ENCODE assay signal across 9 cellular contexts in the genomic region with DNA sequence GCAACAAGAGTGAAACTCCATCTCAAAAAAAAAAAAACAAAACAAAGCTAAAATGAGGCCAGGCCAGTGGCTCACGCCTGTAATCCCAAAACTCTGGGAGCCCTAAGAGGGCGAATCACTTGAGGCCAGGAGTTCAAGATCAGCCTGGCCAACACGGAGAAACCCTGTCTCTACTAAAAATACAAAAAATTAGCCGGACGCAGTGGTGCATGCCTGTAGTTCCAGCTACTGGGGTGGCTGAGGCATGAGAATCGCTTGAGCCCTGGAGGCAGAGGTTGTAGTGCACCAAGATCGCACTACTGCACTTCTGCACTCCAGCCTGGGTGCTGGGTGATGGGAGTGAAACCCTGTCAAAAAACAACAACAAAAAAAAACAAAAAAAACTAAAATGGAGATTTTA.
DNase-seq lines count a peak whose midpoint lies in the region; ATAC-seq and TF ChIP-seq lines count a peak whose summit lies in the region.
"Had no signal": no experiment of that assay in that cellular context is flagged by ENCODE, and none has a peak within 500 bp of the region (broad histone marks: within the 10 kb centered on the region; RNA-seq: fewer than 3 reads in every experiment).

No MANE protein-coding gene starts in this region.

- H3K9me3 Mint-ChIP-seq in activated naive CD4-positive, alpha-beta T cell treated with anti-CD3 and anti-CD28 coated beads, Interleukin-2, amount 50 U/mL, for 72 hours = no peaks in the 10 kb centered on the region
- H3K9me3 Mint-ChIP-seq in WTC11 = no peaks in the 10 kb centered on the region
- H3K9me3 Mint-ChIP-seq in stimulated activated effector memory CD8-positive, alpha-beta T cell treated with anti-CD3 and anti-CD28 coated beads, Interleukin-12 subunit alpha, Interleukin-12 subunit beta, amount 100 ng/mL, for 72 hours = no peaks in the 10 kb centered on the region

- H3K27ac Mint-ChIP-seq in activated naive CD4-positive, alpha-beta T cell treated with anti-CD3 and anti-CD28 coated beads, Interleukin-2, amount 50 U/mL, for 72 hours = peak overlapping the region; percentile 62 to 65
- H3K27ac Mint-ChIP-seq in WTC11 = no peak overlapping the region
- H3K27ac Mint-ChIP-seq in stimulated activated effector memory CD8-positive, alpha-beta T cell treated with anti-CD3 and anti-CD28 coated beads, Interleukin-12 subunit alpha, Interleukin-12 subunit beta, amount 100 ng/mL, for 72 hours = peak overlapping the region; percentile 72

- peaks cover 5 to 16% of the 10 kb centered on the region in 2 donors for H3K36me3 Mint-ChIP-seq in activated naive CD4-positive, alpha-beta T cell treated with anti-CD3 and anti-CD28 coated beads, Interleukin-2, amount 50 U/mL, for 72 hours
- no peaks in the 10 kb centered on the region for H3K36me3 Mint-ChIP-seq in WTC11
- peaks cover 91% of the 10 kb centered on the region for H3K36me3 Mint-ChIP-seq in stimulated activated effector memory CD8-positive, alpha-beta T cell treated with anti-CD3 and anti-CD28 coated beads, Interleukin-12 subunit alpha, Interleukin-12 subunit beta, amount 100 ng/mL, for 72 hours

- no peaks in the 10 kb centered on the region for H3K27me3 Mint-ChIP-seq in WTC11 (ENCODE audit: low read depth)

- POLR2A ChIA-PET in WTC11 (lab: Charles Lee) = interaction anchor here (0.7 kb wide), 1 partner anchor 295 kb away, joined by 3 read pairs; no protein-coding TSS in a partner anchor

- H3K4me3 Mint-ChIP-seq in WTC11 = no peak overlapping the region
- H3K4me3 Mint-ChIP-seq in stimulated activated effector memory CD8-positive, alpha-beta T cell treated with anti-CD3 and anti-CD28 coated beads, Interleukin-12 subunit alpha, Interleukin-12 subunit beta, amount 100 ng/mL, for 72 hours = peak overlapping the region; percentile 96

- peaks cover 55% of the 10 kb centered on the region for H3K4me1 Mint-ChIP-seq in WTC11
- H3K4me1 Mint-ChIP-seq in stimulated activated effector memory CD8-positive, alpha-beta T cell treated with anti-CD3 and anti-CD28 coated beads, Interleukin-12 subunit alpha, Interleukin-12 subunit beta, amount 100 ng/mL, for 72 hours = peaks cover 58% of the 10 kb centered on the region

- CTCF ChIA-PET in WTC11 (lab: Charles Lee) = interaction anchor here (1.0 to 1.6 kb wide), 4 partner anchors 10 to 104 kb away, joined by 3 to 6 read pairs (median 4); no protein-coding TSS in a partner anchor

- ATAC-seq in activated naive CD4-positive, alpha-beta T cell treated with anti-CD3 and anti-CD28 coated beads, Interleukin-2, amount 50 U/mL, for 72 hours = no peak
- ATAC-seq in GM21786 (IDR thresholded peaks at IDR 0.05; ENCODE audit: unreplicated experiment) (peak; percentile 29), WTC11 (peak; percentile 58), HG02973 (IDR thresholded peaks at IDR 0.05; ENCODE audit: unreplicated experiment) (no peak), HG03439 (IDR thresholded peaks at IDR 0.05; ENCODE audit: unreplicated experiment) (no peak)
- ATAC-seq in stimulated activated effector memory CD8-positive, alpha-beta T cell treated with anti-CD3 and anti-CD28 coated beads, Interleukin-12 subunit alpha, Interleukin-12 subunit beta, amount 100 ng/mL, for 72 hours = no peak

- no peak for TF ChIP-seq CTCF in WTC11 (IDR thresholded peaks at IDR 0.05)

- DNase-seq in activated naive CD4-positive, alpha-beta T cell treated with anti-CD3 and anti-CD28 coated beads, Interleukin-2, amount 50 U/mL, for 72 hours (ENCODE audit: low spot score in 2 of 2) = no peak
- DNase-seq in activated naive CD4-positive, alpha-beta T cell treated with Interleukin-2 at 50 U/mL for 16 hours = no peak
- no peak for DNase-seq in WTC11 (ENCODE audit: low spot score)
- DNase-seq in stimulated activated effector memory CD8-positive, alpha-beta T cell treated with anti-CD3 and anti-CD28 coated beads, Interleukin-12 subunit alpha, Interleukin-12 subunit beta, amount 100 ng/mL, for 72 hours (ENCODE audit: low spot score in 2 of 2) = peak in 1 of 2 donors; percentile 53
- no peak for DNase-seq in stimulated activated CD4-positive, alpha-beta T cell treated with anti-CD3 and anti-CD28 coated beads, Interleukin-4, amount 100 ng/mL, for 24 hours
- DNase-seq: NCI-H345 had no signal

TF ChIP-seq in WTC11, 78 proteins besides CTCF, POLR2A, EP300 and RAD21 (continues in another document):
- TF ChIP-seq GABPB1 (CRISPR knock-in tag; IDR thresholded peaks at IDR 0.05) (no peak), OVOL2 (CRISPR knock-in tag; IDR thresholded peaks at IDR 0.05; ENCODE audit: borderline replicate concordance) (no peak)
- TF ChIP-seq, protein P1, sequence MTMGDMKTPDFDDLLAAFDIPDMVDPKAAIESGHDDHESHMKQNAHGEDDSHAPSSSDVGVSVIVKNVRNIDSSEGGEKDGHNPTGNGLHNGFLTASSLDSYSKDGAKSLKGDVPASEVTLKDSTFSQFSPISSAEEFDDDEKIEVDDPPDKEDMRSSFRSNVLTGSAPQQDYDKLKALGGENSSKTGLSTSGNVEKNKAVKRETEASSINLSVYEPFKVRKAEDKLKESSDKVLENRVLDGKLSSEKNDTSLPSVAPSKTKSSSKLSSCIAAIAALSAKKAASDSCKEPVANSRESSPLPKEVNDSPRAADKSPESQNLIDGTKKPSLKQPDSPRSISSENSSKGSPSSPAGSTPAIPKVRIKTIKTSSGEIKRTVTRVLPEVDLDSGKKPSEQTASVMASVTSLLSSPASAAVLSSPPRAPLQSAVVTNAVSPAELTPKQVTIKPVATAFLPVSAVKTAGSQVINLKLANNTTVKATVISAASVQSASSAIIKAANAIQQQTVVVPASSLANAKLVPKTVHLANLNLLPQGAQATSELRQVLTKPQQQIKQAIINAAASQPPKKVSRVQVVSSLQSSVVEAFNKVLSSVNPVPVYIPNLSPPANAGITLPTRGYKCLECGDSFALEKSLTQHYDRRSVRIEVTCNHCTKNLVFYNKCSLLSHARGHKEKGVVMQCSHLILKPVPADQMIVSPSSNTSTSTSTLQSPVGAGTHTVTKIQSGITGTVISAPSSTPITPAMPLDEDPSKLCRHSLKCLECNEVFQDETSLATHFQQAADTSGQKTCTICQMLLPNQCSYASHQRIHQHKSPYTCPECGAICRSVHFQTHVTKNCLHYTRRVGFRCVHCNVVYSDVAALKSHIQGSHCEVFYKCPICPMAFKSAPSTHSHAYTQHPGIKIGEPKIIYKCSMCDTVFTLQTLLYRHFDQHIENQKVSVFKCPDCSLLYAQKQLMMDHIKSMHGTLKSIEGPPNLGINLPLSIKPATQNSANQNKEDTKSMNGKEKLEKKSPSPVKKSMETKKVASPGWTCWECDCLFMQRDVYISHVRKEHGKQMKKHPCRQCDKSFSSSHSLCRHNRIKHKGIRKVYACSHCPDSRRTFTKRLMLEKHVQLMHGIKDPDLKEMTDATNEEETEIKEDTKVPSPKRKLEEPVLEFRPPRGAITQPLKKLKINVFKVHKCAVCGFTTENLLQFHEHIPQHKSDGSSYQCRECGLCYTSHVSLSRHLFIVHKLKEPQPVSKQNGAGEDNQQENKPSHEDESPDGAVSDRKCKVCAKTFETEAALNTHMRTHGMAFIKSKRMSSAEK (CRISPR knock-in tag; IDR thresholded peaks at IDR 0.05; ENCODE audit: borderline replicate concordance) = no peak
- TF ChIP-seq, protein P2, sequence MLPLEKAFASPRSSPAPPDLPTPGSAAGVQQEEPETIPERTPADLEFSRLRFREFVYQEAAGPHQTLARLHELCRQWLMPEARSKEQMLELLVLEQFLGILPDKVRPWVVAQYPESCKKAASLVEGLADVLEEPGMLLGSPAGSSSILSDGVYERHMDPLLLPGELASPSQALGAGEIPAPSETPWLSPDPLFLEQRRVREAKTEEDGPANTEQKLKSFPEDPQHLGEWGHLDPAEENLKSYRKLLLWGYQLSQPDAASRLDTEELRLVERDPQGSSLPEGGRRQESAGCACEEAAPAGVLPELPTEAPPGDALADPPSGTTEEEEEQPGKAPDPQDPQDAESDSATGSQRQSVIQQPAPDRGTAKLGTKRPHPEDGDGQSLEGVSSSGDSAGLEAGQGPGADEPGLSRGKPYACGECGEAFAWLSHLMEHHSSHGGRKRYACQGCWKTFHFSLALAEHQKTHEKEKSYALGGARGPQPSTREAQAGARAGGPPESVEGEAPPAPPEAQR (CRISPR knock-in tag; IDR thresholded peaks at IDR 0.05) = no peak
- TF ChIP-seq, protein P3, sequence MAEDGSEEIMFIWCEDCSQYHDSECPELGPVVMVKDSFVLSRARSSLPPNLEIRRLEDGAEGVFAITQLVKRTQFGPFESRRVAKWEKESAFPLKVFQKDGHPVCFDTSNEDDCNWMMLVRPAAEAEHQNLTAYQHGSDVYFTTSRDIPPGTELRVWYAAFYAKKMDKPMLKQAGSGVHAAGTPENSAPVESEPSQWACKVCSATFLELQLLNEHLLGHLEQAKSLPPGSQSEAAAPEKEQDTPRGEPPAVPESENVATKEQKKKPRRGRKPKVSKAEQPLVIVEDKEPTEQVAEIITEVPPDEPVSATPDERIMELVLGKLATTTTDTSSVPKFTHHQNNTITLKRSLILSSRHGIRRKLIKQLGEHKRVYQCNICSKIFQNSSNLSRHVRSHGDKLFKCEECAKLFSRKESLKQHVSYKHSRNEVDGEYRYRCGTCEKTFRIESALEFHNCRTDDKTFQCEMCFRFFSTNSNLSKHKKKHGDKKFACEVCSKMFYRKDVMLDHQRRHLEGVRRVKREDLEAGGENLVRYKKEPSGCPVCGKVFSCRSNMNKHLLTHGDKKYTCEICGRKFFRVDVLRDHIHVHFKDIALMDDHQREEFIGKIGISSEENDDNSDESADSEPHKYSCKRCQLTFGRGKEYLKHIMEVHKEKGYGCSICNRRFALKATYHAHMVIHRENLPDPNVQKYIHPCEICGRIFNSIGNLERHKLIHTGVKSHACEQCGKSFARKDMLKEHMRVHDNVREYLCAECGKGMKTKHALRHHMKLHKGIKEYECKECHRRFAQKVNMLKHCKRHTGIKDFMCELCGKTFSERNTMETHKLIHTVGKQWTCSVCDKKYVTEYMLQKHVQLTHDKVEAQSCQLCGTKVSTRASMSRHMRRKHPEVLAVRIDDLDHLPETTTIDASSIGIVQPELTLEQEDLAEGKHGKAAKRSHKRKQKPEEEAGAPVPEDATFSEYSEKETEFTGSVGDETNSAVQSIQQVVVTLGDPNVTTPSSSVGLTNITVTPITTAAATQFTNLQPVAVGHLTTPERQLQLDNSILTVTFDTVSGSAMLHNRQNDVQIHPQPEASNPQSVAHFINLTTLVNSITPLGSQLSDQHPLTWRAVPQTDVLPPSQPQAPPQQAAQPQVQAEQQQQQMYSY (CRISPR knock-in tag; IDR thresholded peaks at IDR 0.05) = no peak

Comparison
In these comparisons a context has a peak if more than half of its experiments do, and no peak if none do; other contexts are left out.
1. ATAC-seq: peak in GM21786 (single experiment) and WTC11 (single experiment); none in activated naive CD4-positive, alpha-beta T cell treated with anti-CD3 and anti-CD28 coated beads, Interleukin-2, amount 50 U/mL, for 72 hours (0 of 2), stimulated activated effector memory CD8-positive, alpha-beta T cell treated with anti-CD3 and anti-CD28 coated beads, Interleukin-12 subunit alpha, Interleukin-12 subunit beta, amount 100 ng/mL, for 72 hours (single experiment), HG02973 (single experiment) and HG03439 (single experiment).